In the genomic region with DNA sequence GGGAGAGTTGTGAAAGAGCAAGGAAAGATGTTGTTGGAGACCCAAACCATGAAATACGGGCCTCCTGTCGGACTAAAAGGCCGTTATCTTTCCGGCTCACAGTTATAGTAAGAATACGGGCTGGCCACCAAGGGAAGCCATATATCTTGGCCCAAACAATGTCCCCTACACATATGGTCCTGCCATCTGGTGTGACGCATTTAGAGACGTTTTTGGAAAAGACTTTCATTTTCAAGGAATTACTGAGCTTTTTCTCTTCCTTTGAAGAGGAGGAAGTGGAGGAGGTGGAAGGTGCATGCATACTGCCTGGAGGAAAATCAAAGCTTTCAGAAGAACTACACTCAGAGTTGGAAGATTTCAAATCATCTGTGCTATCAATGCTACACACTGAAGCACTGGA, we compare ENCODE assay signal across 19 cellular contexts. TPM values are rescaled to one million over a fixed set of nuclear protein-coding genes. Genes with fewer than 3 reads are reported as not detected.
DNase-seq lines count a peak whose midpoint lies in the region; ATAC-seq, FAIRE-seq and TF ChIP-seq lines count a peak whose summit lies in the region.
"Had no signal": no experiment of that assay in that cellular context is flagged by ENCODE, and none has a peak within 500 bp of the region (broad histone marks: within the 10 kb centered on the region; RNA-seq: fewer than 3 reads in every experiment).

No MANE protein-coding gene starts in this region.

- H3K36me3 ChIP-seq in ascending aorta, result peaks cover 14 to 25% of the 10 kb centered on the region in 2 donors
- H3K36me3 ChIP-seq in mucosa of descending colon (ENCODE audit: low read depth), result peaks cover 7% of the 10 kb centered on the region

- FAIRE-seq in GM19239 (lab: Jason Lieb, UNC), result peak; percentile 31
- FAIRE-seq: A549, RCC 7860 had no signal

- H3K9me3 Mint-ChIP-seq in glutamatergic neuron (ENCODE audit: unreplicated experiment), result peaks cover 6% of the 10 kb centered on the region
- H3K9me3 Mint-ChIP-seq: CD4-positive, alpha-beta T cell had no signal

- DNase-seq in CD1c-positive myeloid dendritic cell (ENCODE audit: extremely low spot score) (peak; percentile 18), GM19239 (ENCODE audit: insufficient read length, low spot score) (no peak), MV-4-11 (lab: John Stamatoyannopoulos, UW) (peak; percentile 25), glutamatergic neuron (no peak), NCI-H1694 (lab: John Stamatoyannopoulos, UW) (no peak), ascending aorta (ENCODE audit: low spot score in 2 of 2) (no peak), mucosa of descending colon (no peak)
- DNase-seq: Calu3; CD4-positive, alpha-beta T cell; DMS79 treated with DMSO at 0.1 percent for 48 hours; GDM1; H7; NCI-H1436; NCI-H2081; NCI-H510A treated with DMSO at 0.1 percent for 48 hours; SHP77 treated with DMSO at 0.1 percent for 48 hours had no signal

- no peak overlapping the region for H3K4me3 ChIP-seq in ascending aorta
- no peak overlapping the region for H3K4me3 ChIP-seq in mucosa of descending colon
- H3K4me3 ChIP-seq: A549 had no signal

- TF ChIP-seq CTCF in glutamatergic neuron (IDR thresholded peaks at IDR 0.05; ENCODE audit: partially characterized antibody, unreplicated experiment) (no peak), ascending aorta (IDR thresholded peaks at IDR 0.05) (no peak), mucosa of descending colon (IDR thresholded peaks at IDR 0.05) (no peak)

- H3K4me1 ChIP-seq in ascending aorta, result no peaks in the 10 kb centered on the region
- peaks cover 7% of the 10 kb centered on the region for H3K4me1 ChIP-seq in mucosa of descending colon (ENCODE audit: low read depth)
- H3K4me1 ChIP-seq: A549 had no signal

- H3K4me1 Mint-ChIP-seq in glutamatergic neuron (ENCODE audit: low read depth, unreplicated experiment), result peaks cover 32% of the 10 kb centered on the region

- no peaks in the 10 kb centered on the region for H3K36me3 Mint-ChIP-seq in glutamatergic neuron (ENCODE audit: unreplicated experiment)

- peak overlapping the region; percentile 79 for H3K27ac Mint-ChIP-seq in glutamatergic neuron (ENCODE audit: unreplicated experiment)
- H3K27ac Mint-ChIP-seq: CD4-positive, alpha-beta T cell had no signal

- ATAC-seq in GM18519 (IDR thresholded peaks at IDR 0.05; ENCODE audit: low FRiP score, unreplicated experiment), result no peak
- ATAC-seq in mucosa of descending colon, result no peak
- ATAC-seq: A549 had no signal

- H3K27me3 ChIP-seq in ascending aorta, result no peaks in the 10 kb centered on the region

- H3K4me3 Mint-ChIP-seq in glutamatergic neuron (ENCODE audit: unreplicated experiment), result peak overlapping the region; percentile 13
- H3K4me3 Mint-ChIP-seq: CD4-positive, alpha-beta T cell had no signal

- peaks cover 5% of the 10 kb centered on the region for H3K27me3 Mint-ChIP-seq in glutamatergic neuron (ENCODE audit: unreplicated experiment)
- H3K27me3 Mint-ChIP-seq: CD4-positive, alpha-beta T cell had no signal

- intact Hi-C loops in ascending aorta (cut with DNase I) (no loop called here), mucosa of descending colon (cut with DNase I, micrococcal nuclease) (no loop called here)

- no peak overlapping the region for H3K27ac ChIP-seq in ascending aorta
- H3K27ac ChIP-seq: A549 had no signal

- H3K9me3 ChIP-seq in ascending aorta (no peaks in the 10 kb centered on the region), mucosa of descending colon (no peaks in the 10 kb centered on the region)
- H3K9me3 ChIP-seq: A549 had no signal

RNA-seq across cellular contexts. Expression of a gene that starts 26.7 kb away (rescaled TPM):
- total RNA-seq in glutamatergic neuron (ENCODE audit: unreplicated experiment) (75.7 TPM), ascending aorta (43.4 TPM), mucosa of descending colon (10 to 100 TPM; 37.6 to 52.8 (median 41.3) TPM)

Comparison
In these comparisons a context has a peak if more than half of its experiments do, and no peak if none do; other contexts are left out.
1. DNase-seq: peak in CD1c-positive myeloid dendritic cell (single experiment) and MV-4-11 (single experiment); none in GM19239 (single experiment), glutamatergic neuron (single experiment), NCI-H1694 (single experiment), ascending aorta (0 of 2) and mucosa of descending colon (0 of 3).